Comparison of ENCODE assay signal across 1 cellular context in genomic region chr2:227214622-227215041, GRCh38.
TF ChIP-seq lines count a peak whose summit lies in the region.

No MANE protein-coding gene starts in this region.

TF ChIP-seq in SK-N-SH, 30 proteins besides CTCF, POLR2A, EP300 and RAD21 (continued from another document):
- TF ChIP-seq ZBTB33 (IDR thresholded peaks at IDR 0.05; ENCODE audit: borderline replicate concordance, low read depth) (no peak), MEF2A (IDR thresholded peaks at IDR 0.05; ENCODE audit: borderline replicate concordance, low read depth) (no peak)
